Comparison of ENCODE assay signal across 17 cellular contexts in genomic region chr7:49766966-49767365, GRCh38. TPM values are rescaled to one million over a fixed set of nuclear protein-coding genes. Genes with fewer than 3 reads are reported as not detected.
DNase-seq lines count a peak whose midpoint lies in the region; ATAC-seq, FAIRE-seq and TF ChIP-seq lines count a peak whose summit lies in the region.
"Had no signal": no experiment of that assay in that cellular context is flagged by ENCODE, and none has a peak within 500 bp of the region (broad histone marks: within the 10 kb centered on the region; RNA-seq: fewer than 3 reads in every experiment).

No MANE protein-coding gene starts in this region.

- H3K9ac ChIP-seq in KMS-11: peak overlapping the region; percentile 22; the same call in 1 of the 2 replicates

- H3K27ac ChIP-seq in KMS-11: peak overlapping the region; percentile 76
- H3K27ac ChIP-seq: hepatocyte had no signal

- no peak overlapping the region for H3K4me3 Mint-ChIP-seq in activated T-cell treated with anti-CD3 and anti-CD28 coated beads, Interleukin-2, amount 50 U/mL, for 72 hours
- H3K4me3 Mint-ChIP-seq: endodermal cell had no signal

- H3K36me3 Mint-ChIP-seq in activated T-cell treated with anti-CD3 and anti-CD28 coated beads, Interleukin-2, amount 50 U/mL, for 72 hours (ENCODE audit: insufficient read depth in 2 of 2): no peaks in the 10 kb centered on the region

- H3K4me1 ChIP-seq in KMS-11 (ENCODE audit: low read depth, poor library complexity, severe bottlenecking): peaks cover 88% of the 10 kb centered on the region
- H3K4me1 ChIP-seq: BE2C had no signal

- H3K36me3 ChIP-seq in KMS-11 (ENCODE audit: insufficient read depth): no peaks in the 10 kb centered on the region
- H3K36me3 ChIP-seq: BE2C had no signal

- no peaks in the 10 kb centered on the region for H3K4me1 Mint-ChIP-seq in activated T-cell treated with anti-CD3 and anti-CD28 coated beads, Interleukin-2, amount 50 U/mL, for 72 hours (ENCODE audit: low read depth)
- H3K4me1 Mint-ChIP-seq: endodermal cell had no signal

- no peaks in the 10 kb centered on the region for H3K79me2 ChIP-seq in KMS-11 (ENCODE audit: insufficient read depth, low read depth)
- H3K79me2 ChIP-seq: hepatocyte had no signal

- peak; percentile 84 for ATAC-seq in GM21367 (IDR thresholded peaks at IDR 0.05; ENCODE audit: unreplicated experiment)
- peak; percentile 86 for ATAC-seq in HG02973 (IDR thresholded peaks at IDR 0.05; ENCODE audit: unreplicated experiment)
- ATAC-seq in activated T-cell treated with anti-CD3 and anti-CD28 coated beads, Interleukin-2, amount 50 U/mL, for 72 hours (replicated peaks in 1 of 2): no peak

- peak overlapping the region; percentile 20; the same call in 1 of the 2 replicates for H2AFZ ChIP-seq in KMS-11 (ENCODE audit: low read depth)
- H2AFZ ChIP-seq: hepatocyte had no signal

- H3K4me2 ChIP-seq in KMS-11: peak overlapping the region; percentile 76
- H3K4me2 ChIP-seq: hepatocyte had no signal

- H3K27me3 Mint-ChIP-seq in activated T-cell treated with anti-CD3 and anti-CD28 coated beads, Interleukin-2, amount 50 U/mL, for 72 hours (ENCODE audit: low read depth): peaks cover 26% of the 10 kb centered on the region

- no peak for DNase-seq in GM18507 (ENCODE audit: extremely low spot score, insufficient read length, low read depth)
- no peak for DNase-seq in DMS 273 (lab: John Stamatoyannopoulos, UW; ENCODE audit: unreplicated experiment)
- no peak for DNase-seq in NCI-H1105 (lab: John Stamatoyannopoulos, UW)
- DNase-seq in activated T-cell treated with anti-CD3 and anti-CD28 coated beads, Interleukin-2, amount 50 U/mL, for 72 hours: no peak
- DNase-seq in HPDE6-E6E7 (ENCODE audit: extremely low spot score): no peak
- DNase-seq: BE2C, endodermal cell, NCI-H1105 treated with DMSO at 0.1 percent for 48 hours, retina, T-helper 2 cell had no signal

- no peak overlapping the region for H3K4me3 ChIP-seq in KMS-11 (IDR thresholded peaks at IDR 0.05; ENCODE audit: insufficient read depth, low read depth, low read length)
- H3K4me3 ChIP-seq: hepatocyte had no signal

- peak; percentile 84 for FAIRE-seq in GM18507 (lab: Jason Lieb, UNC)
- FAIRE-seq: HTR-8/SVneo, urothelium cell line had no signal

- H3K9me3 Mint-ChIP-seq in activated T-cell treated with anti-CD3 and anti-CD28 coated beads, Interleukin-2, amount 50 U/mL, for 72 hours: no peaks in the 10 kb centered on the region
- H3K9me3 Mint-ChIP-seq: endodermal cell had no signal

- no peaks in the 10 kb centered on the region for H3K27me3 ChIP-seq in KMS-11 (ENCODE audit: insufficient read depth, low read depth)

- no peak for TF ChIP-seq CTCF in KMS-11 (conservative IDR thresholded peaks at IDR 0.05; ENCODE audit: low read depth, low read length)

- no peak overlapping the region for H3K27ac Mint-ChIP-seq in activated T-cell treated with anti-CD3 and anti-CD28 coated beads, Interleukin-2, amount 50 U/mL, for 72 hours
- H3K27ac Mint-ChIP-seq: endodermal cell had no signal

- H4K20me1 ChIP-seq in KMS-11 (ENCODE audit: insufficient read depth): no peaks in the 10 kb centered on the region

RNA-seq across cellular contexts. Expression of gene VWC2, which starts 6.5 kb away (rescaled TPM):
- total RNA-seq in activated T-cell treated with anti-CD3 and anti-CD28 coated beads, Interleukin-2, amount 50 U/mL, for 72 hours: not detected
- total RNA-seq: endodermal cell, hepatocyte, mononuclear cell had no signal

Comparison
In these comparisons a context has a peak if more than half of its experiments do, and no peak if none do; other contexts are left out.
1. ATAC-seq: peak in GM21367 (single experiment) and HG02973 (single experiment); none in activated T-cell treated with anti-CD3 and anti-CD28 coated beads, Interleukin-2, amount 50 U/mL, for 72 hours (0 of 2).